Comparison of ENCODE assay signal across 8 cellular contexts in the genomic region with DNA sequence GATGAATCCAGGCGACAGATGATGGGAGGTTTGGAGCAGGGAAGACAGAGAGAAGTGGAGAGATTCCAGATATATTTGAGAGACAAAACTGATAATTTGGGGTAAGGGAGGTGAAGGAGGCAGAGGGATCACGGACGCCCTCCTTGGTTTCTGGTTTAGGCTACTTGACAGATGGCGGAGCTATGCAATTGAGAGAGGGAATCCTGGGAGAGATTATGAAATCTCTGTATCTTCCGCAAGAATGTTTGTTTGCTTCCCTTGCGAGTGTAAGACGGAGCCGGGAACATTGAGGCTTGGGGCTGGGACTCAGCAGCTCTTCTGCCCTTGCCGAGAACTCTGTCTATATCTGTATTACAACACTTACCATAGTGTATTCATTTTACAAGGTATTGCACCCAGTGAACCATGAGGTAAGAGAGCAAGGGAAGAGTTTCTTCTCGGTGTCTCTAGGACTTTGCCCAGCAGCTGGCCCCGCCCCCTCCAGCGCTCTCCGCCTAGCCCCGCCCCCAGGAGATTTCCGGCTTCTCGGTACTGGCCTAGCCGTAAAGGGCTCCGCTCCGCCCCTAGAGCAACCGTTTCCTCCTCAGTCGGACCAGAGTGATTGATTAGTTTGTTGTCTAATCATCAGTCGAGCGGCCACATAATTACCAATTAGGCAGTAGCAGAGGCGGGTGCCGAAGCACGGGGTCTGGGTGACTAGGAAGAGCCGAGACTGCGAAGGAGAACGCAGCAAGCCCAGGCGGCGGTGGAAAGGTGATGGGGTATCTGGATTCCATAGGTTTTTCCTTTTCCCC. TPM values are rescaled to one million over a fixed set of nuclear protein-coding genes. Genes with fewer than 3 reads are reported as not detected.
DNase-seq lines count a peak whose midpoint lies in the region; ATAC-seq, FAIRE-seq and TF ChIP-seq lines count a peak whose summit lies in the region.

A gene with protein sequence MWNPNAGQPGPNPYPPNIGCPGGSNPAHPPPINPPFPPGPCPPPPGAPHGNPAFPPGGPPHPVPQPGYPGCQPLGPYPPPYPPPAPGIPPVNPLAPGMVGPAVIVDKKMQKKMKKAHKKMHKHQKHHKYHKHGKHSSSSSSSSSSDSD (plus strand): TSS at position 695 of the 794 bp plus-strand sequence. CDS start 981 bp downstream, outside the sequence.

- ATAC-seq in GM18520 (IDR thresholded peaks at IDR 0.05; ENCODE audit: unreplicated experiment) (peak; percentile 100), HG03064 (IDR thresholded peaks at IDR 0.05; ENCODE audit: low read depth, unreplicated experiment) (peak; percentile 93), body of pancreas (peak; percentile 97)

- peak; percentile 75 for FAIRE-seq in TTC549 (lab: Jason Lieb, UNC)

- TF ChIP-seq CTCF in body of pancreas (IDR thresholded peaks at IDR 0.05) (no peak), sigmoid colon (IDR thresholded peaks at IDR 0.05) (no peak)

- H3K27ac ChIP-seq in body of pancreas (peak within 1 kb of the TSS; percentile 90 to 95 (median 94)), sigmoid colon (peak within 1 kb of the TSS; percentile 79 to 96 (median 92))

- H3K27me3 ChIP-seq in body of pancreas (no peaks in the 10 kb centered on the region), sigmoid colon (no peaks in the 10 kb centered on the region)

- no peak for TF ChIP-seq EP300 in sigmoid colon (IDR thresholded peaks at IDR 0.05)

- DNase-seq in 8988T, result peak; percentile 75
- peak; percentile 99 for DNase-seq in NCI-H2107 treated with DMSO at 0.1 percent for 48 hours (lab: John Stamatoyannopoulos, UW; ENCODE audit: unreplicated experiment)
- peak; percentile 99 to 100 (median 100) for DNase-seq in body of pancreas
- peak; percentile 97 for DNase-seq in iPS DF 19.7 (ENCODE audit: low read depth, low spot score)
- DNase-seq in sigmoid colon, result peak; percentile 100

- H3K9me3 ChIP-seq in body of pancreas (no peaks in the 10 kb centered on the region), sigmoid colon (no peaks in the 10 kb centered on the region)

- H3K4me3 ChIP-seq in body of pancreas (peak within 1 kb of the TSS; percentile 35 to 36), sigmoid colon (peak within 1 kb of the TSS; percentile 57 to 77 (median 74))

- peaks cover 0 to 3% of the 10 kb centered on the region in 2 donors for H3K36me3 ChIP-seq in body of pancreas (replicated peaks in 1 of 2; ENCODE audit: insufficient read depth in 1 of 2, low read depth in 2 of 2)
- H3K36me3 ChIP-seq in sigmoid colon, result peaks cover 0 to 27% (median 6%) of the 10 kb centered on the region in 4 donors

- H3K4me1 ChIP-seq in body of pancreas, result peaks cover 46% of the 10 kb centered on the region
- peaks cover 2 to 30% (median 19%) of the 10 kb centered on the region in 4 donors for H3K4me1 ChIP-seq in sigmoid colon

- 0% methylated on average over 31 of the region's 31 CpGs for WGBS in body of pancreas, 2 donors
- 2% methylated on average over 31 of the region's 31 CpGs for WGBS in sigmoid colon, 2 donors

- intact Hi-C loops in body of pancreas (cut with DNase I) (no loop called here), sigmoid colon (cut with DNase I) (loop anchor here (2.0 kb wide), 1 partner anchor 60 kb away; the partner anchor contains the start of gene TARBP2)

- TF ChIP-seq POLR2A in body of pancreas (IDR thresholded peaks at IDR 0.05) (peak; percentile 83 to 97 (median 96)), sigmoid colon (IDR thresholded peaks at IDR 0.05) (peak; percentile 97 to 98)

RNA-seq across cellular contexts. Expression of the gene that starts here (rescaled TPM):
- total RNA-seq in body of pancreas (10 to 100 TPM; 18.5 to 43.8 TPM), sigmoid colon (10 to 100 TPM; 46.7 to 68.1 (median 55.1) TPM)
- polyA plus RNA-seq in sigmoid colon, result 100 to 1,000 TPM; 521 to 955 (median 870) TPM

Comparison
In these comparisons a context has a peak if more than half of its experiments do, and no peak if none do; other contexts are left out.
1. Peak in every context shown above with its lines: DNase-seq, ATAC-seq, H3K4me3 ChIP-seq and H3K27ac ChIP-seq.